24 cellular contexts compared by ENCODE assay signal in genomic region chr10:28036587-28036986, GRCh38. TPM values are rescaled to one million over a fixed set of nuclear protein-coding genes. Genes with fewer than 3 reads are reported as not detected.
DNase-seq lines count a peak whose midpoint lies in the region; ATAC-seq and TF ChIP-seq lines count a peak whose summit lies in the region.
"Had no signal": no experiment of that assay in that cellular context is flagged by ENCODE, and none has a peak within 500 bp of the region (broad histone marks: within the 10 kb centered on the region; RNA-seq: fewer than 3 reads in every experiment).

No MANE protein-coding gene starts in this region.

- no TSS peak for BruUV-seq in HCT116 (replicated peaks; lab: Mats Ljungman, UMichigan)

- H3K4me3 ChIP-seq in AG04449 (ENCODE audit: low read depth, low read length), result no peak overlapping the region
- H3K4me3 ChIP-seq in HCT116 (replicated peaks in 1 of 2; ENCODE audit: low read depth in 1 of 2, low read length in 2 of 2), result no peak overlapping the region
- no peak overlapping the region for H3K4me3 ChIP-seq in mesendoderm (ENCODE audit: low read length)
- H3K4me3 ChIP-seq: coronary artery, esophagus muscularis mucosa, upper lobe of right lung had no signal

- H2BK120ac ChIP-seq in mesendoderm (ENCODE audit: low read depth, low read length), result no peak overlapping the region

- no peak for TF ChIP-seq POLR2A in HCT116 (IDR thresholded peaks at IDR 0.05; ENCODE audit: borderline replicate concordance, extremely low read depth, insufficient read depth, insufficient read length)

- TF ChIP-seq CTCF in AG04449 (IDR thresholded peaks at IDR 0.05; ENCODE audit: insufficient read depth, low read length, missing control alignments) (no peak), HCT116 (IDR thresholded peaks at IDR 0.05 in 2 of 3, conservative IDR thresholded peaks at IDR 0.05 in 1 of 3; ENCODE audit: borderline replicate concordance in 1 of 3, insufficient read depth in 1 of 3, low read depth in 2 of 3, low read length in 2 of 3) (no peak)

- intact Hi-C loops in HCT116 (cut with micrococcal nuclease), result no loop called here

- no peaks in the 10 kb centered on the region for H3K79me2 ChIP-seq in HCT116 (ENCODE audit: insufficient read depth, low read length)
- no peaks in the 10 kb centered on the region for H3K79me2 ChIP-seq in mesendoderm (ENCODE audit: control insufficient read depth, insufficient read depth, low read length)

- H2AFZ ChIP-seq in HCT116 (ENCODE audit: low read depth, low read length, poor library complexity, severe bottlenecking), result no peak overlapping the region

- no peak overlapping the region for H3K27ac ChIP-seq in HCT116 (ENCODE audit: low read depth, low read length)
- no peak overlapping the region for H3K27ac ChIP-seq in mesendoderm (ENCODE audit: low read depth, low read length)
- H3K27ac ChIP-seq: coronary artery, esophagus muscularis mucosa, RWPE1, upper lobe of right lung had no signal

- TF ChIP-seq RAD21 in HCT116 (IDR thresholded peaks at IDR 0.05; ENCODE audit: low read depth), result no peak

- no peak overlapping the region for H3K18ac ChIP-seq in mesendoderm (ENCODE audit: low read length)

- H4K8ac ChIP-seq in mesendoderm (ENCODE audit: low read depth, low read length), result no peak overlapping the region

- H3K4me2 ChIP-seq in HCT116 (ENCODE audit: low read length), result 0 out of 2 replicates have a peak overlapping the region, but pooled peaks have one; percentile 2
- no peak overlapping the region for H3K4me2 ChIP-seq in mesendoderm (ENCODE audit: low read length)

- H3K56ac ChIP-seq in mesendoderm (ENCODE audit: low read length), result no peak overlapping the region

- peaks cover 0 to 10% of the 10 kb centered on the region in 2 experiments; a peak in 1 of 4 replicates for H3K4me1 ChIP-seq in HCT116 (ENCODE audit: control insufficient read depth in 1 of 2, insufficient read depth in 2 of 2, low read length in 2 of 2)
- H3K4me1 ChIP-seq in mesendoderm (ENCODE audit: control insufficient read depth, low read depth, low read length), result no peaks in the 10 kb centered on the region
- H3K4me1 ChIP-seq: Caco-2, esophagus muscularis mucosa, upper lobe of right lung had no signal

- H3K9ac ChIP-seq in HCT116 (ENCODE audit: low read length) (no peak overlapping the region), mesendoderm (ENCODE audit: low read length) (no peak overlapping the region)

- H3K4ac ChIP-seq in mesendoderm (ENCODE audit: low read depth, low read length), result no peak overlapping the region

- H3K9me2 ChIP-seq in HCT116 (ENCODE audit: insufficient read depth), result no peaks in the 10 kb centered on the region; the same call in 1 of the 2 replicates

- H3K79me1 ChIP-seq in mesendoderm (ENCODE audit: low read length), result no peaks in the 10 kb centered on the region

- H2BK15ac ChIP-seq in mesendoderm (replicated peaks; ENCODE audit: low read depth), result no peak overlapping the region

- DNase-seq in AG04449 (ENCODE audit: low read depth, low spot score) (peak; percentile 56), HCT116 (ENCODE audit: low read depth, low spot score) (no peak), amniotic epithelial cell (ENCODE audit: low read depth) (peak; percentile 10), iris pigment epithelial cell (ENCODE audit: low read depth) (peak; percentile 75), mesendoderm (no peak)
- DNase-seq in stimulated activated CD4-positive, alpha-beta T cell treated with anti-CD3 and anti-CD28 coated beads, Interleukin-2, amount 100 ng/mL, for 48 hours, result no peak
- no peak for DNase-seq in stimulated activated CD4-positive, alpha-beta T cell treated with anti-CD3 and anti-CD28 coated beads, Interleukin-4, amount 100 ng/mL, for 1 hour
- DNase-seq: 8988T; activated CD4-positive, alpha-beta T cell treated with anti-CD3 and anti-CD28 coated beads for 48 hours; activated T-cell treated with anti-CD3 and anti-CD28 coated beads, Interleukin-2, amount 50 U/mL, for 4 hours; C1 segment of cervical spinal cord; Caco-2; effector memory CD8-positive, alpha-beta T cell; NCI-H1092 treated with DMSO at 0.1 percent for 48 hours; NCI-H2029; NCI-H2227 treated with DMSO at 0.1 percent for 48 hours; NCI-H748 treated with DMSO at 0.1 percent for 48 hours; upper lobe of right lung had no signal

- no peak overlapping the region for H2AK5ac ChIP-seq in mesendoderm (ENCODE audit: low read length)

- no peak overlapping the region for H2BK5ac ChIP-seq in mesendoderm (ENCODE audit: low read length)

- H4K5ac ChIP-seq in mesendoderm (ENCODE audit: low read length), result no peak overlapping the region

- no peaks in the 10 kb centered on the region for H3K9me3 ChIP-seq in HCT116 (ENCODE audit: control insufficient read depth in 1 of 2, insufficient read depth in 1 of 2, low read depth in 1 of 2, low read length in 2 of 2)
- H3K9me3 ChIP-seq: Caco-2, upper lobe of right lung had no signal

- CTCF ChIA-PET in AG04449 (lab: Yijun Ruan, JAX) (no interaction called here), HCT116 (lab: Charles Lee) (no interaction called here)

- ATAC-seq in HCT116 (no peak), HG02870 (IDR thresholded peaks at IDR 0.05; ENCODE audit: unreplicated experiment) (no peak)
- ATAC-seq: activated T-cell treated with anti-CD3 and anti-CD28 coated beads, Interleukin-2, amount 50 U/mL, for 4 hours; effector memory CD8-positive, alpha-beta T cell; upper lobe of right lung had no signal

- no CpG with 5 or more reads among the region's 3 CpGs for WGBS in mesendoderm (ENCODE audit: extremely low coverage, insufficient coverage, low lambda C conversion rate)

- H3K36me3 ChIP-seq in HCT116 (ENCODE audit: control insufficient read depth in 1 of 2, insufficient read depth in 2 of 2, low read length in 2 of 2) (no peaks in the 10 kb centered on the region), mesendoderm (ENCODE audit: control insufficient read depth, insufficient read depth, low read length) (no peaks in the 10 kb centered on the region)
- H3K36me3 ChIP-seq: esophagus muscularis mucosa, upper lobe of right lung had no signal

- RAD21 ChIA-PET in HCT116 (lab: Charles Lee; ENCODE audit: low non-redundant PET in 1 of 2, low total read pairs in 2 of 2, uncharacterized antibody in 2 of 2, unreplicated experiment in 2 of 2), result no interaction called here

- POLR2A ChIA-PET in AG04449 (lab: Yijun Ruan, JAX), result no interaction called here
- POLR2A ChIA-PET in HCT116 (lab: Charles Lee), result no interaction called here

- H3K27me3 ChIP-seq in HCT116 (ENCODE audit: insufficient read depth, low read length) (no peaks in the 10 kb centered on the region), mesendoderm (ENCODE audit: insufficient read depth, low read length, poor library complexity) (no peaks in the 10 kb centered on the region)
- H3K27me3 ChIP-seq: esophagus muscularis mucosa, upper lobe of right lung had no signal

- H3K23ac ChIP-seq in mesendoderm (ENCODE audit: low read length), result no peak overlapping the region

- no peaks in the 10 kb centered on the region for H4K20me1 ChIP-seq in HCT116 (ENCODE audit: insufficient read depth)

TF ChIP-seq in HCT116, 20 proteins besides CTCF, POLR2A, EP300 and RAD21 (continues in another document):
- no peak for TF ChIP-seq SRF (IDR thresholded peaks at IDR 0.05; ENCODE audit: low read depth)
- TF ChIP-seq CBX3 (IDR thresholded peaks at IDR 0.05; ENCODE audit: low read depth), result no peak
- TF ChIP-seq TCF7L2 (IDR thresholded peaks at IDR 0.05; ENCODE audit: borderline replicate concordance, extremely low read depth, insufficient read depth, insufficient read length), result no peak
- TF ChIP-seq REST (IDR thresholded peaks at IDR 0.05; ENCODE audit: low read depth), result no peak
- no peak for TF ChIP-seq SP1 (IDR thresholded peaks at IDR 0.05; ENCODE audit: low read depth)
- TF ChIP-seq EZH2phosphoT487 (IDR thresholded peaks at IDR 0.05; ENCODE audit: borderline replicate concordance), result no peak
- TF ChIP-seq EGR1 (IDR thresholded peaks at IDR 0.05; ENCODE audit: low read depth), result no peak
- TF ChIP-seq ELF1 (IDR thresholded peaks at IDR 0.05; ENCODE audit: borderline replicate concordance, low read depth), result no peak
- no peak for TF ChIP-seq ZFX (IDR thresholded peaks at IDR 0.05)
- no peak for TF ChIP-seq POLR2AphosphoS5 (IDR thresholded peaks at IDR 0.05; ENCODE audit: low read depth, low read length)

RNA-seq across cellular contexts. Expression of gene ODAD2, which starts 37.7 kb away (rescaled TPM):
- total RNA-seq in HCT116 (2021; ENCODE audit: unreplicated experiment), result 20.4 TPM
- polyA plus RNA-seq in HCT116 (2012), result 8.5 and 12.6 TPM in 2 replicates
- polyA plus RNA-seq in mesendoderm (2013, experiment 1 of 2), result 3.6 TPM
- polyA plus RNA-seq in mesendoderm (2013, experiment 2 of 2), result 3.1 TPM
- total RNA-seq: bronchial epithelial cell, Caco-2 had no signal
- polyA plus RNA-seq: keratinocyte had no signal

Comparison
In these comparisons a context has a peak if more than half of its experiments do, and no peak if none do; other contexts are left out.
1. DNase-seq: peak in AG04449 (single experiment), amniotic epithelial cell (single experiment) and iris pigment epithelial cell (single experiment); none in HCT116 (single experiment), mesendoderm (single experiment), stimulated activated CD4-positive, alpha-beta T cell treated with anti-CD3 and anti-CD28 coated beads, Interleukin-2, amount 100 ng/mL, for 48 hours (0 of 2) and stimulated activated CD4-positive, alpha-beta T cell treated with anti-CD3 and anti-CD28 coated beads, Interleukin-4, amount 100 ng/mL, for 1 hour (single experiment).